In genomic region chr10:22252286-22252800, GRCh38 we compare ENCODE assay signal across 8 cellular contexts. TPM values are rescaled to one million over a fixed set of nuclear protein-coding genes. Genes with fewer than 3 reads are reported as not detected.
DNase-seq lines count a peak whose midpoint lies in the region; ATAC-seq and TF ChIP-seq lines count a peak whose summit lies in the region.

No MANE protein-coding gene starts in this region.

- H3K4me3 Mint-ChIP-seq in activated CD4-positive, alpha-beta T cell treated with anti-CD3 and anti-CD28 coated beads, Interleukin-2, amount 10 ng/mL, durations not matched to agents 24 days and 14 days = peak overlapping the region; percentile 91

- H3K36me3 ChIP-seq in ectodermal cell (ENCODE audit: control insufficient read depth, insufficient read depth, low read length) (no peaks in the 10 kb centered on the region), mesenchymal stem cell (ENCODE audit: control insufficient read depth in 1 of 2, insufficient read depth in 2 of 2, low read depth in 1 of 2, low read length in 2 of 2) (no peaks in the 10 kb centered on the region)

- H3K4me2 ChIP-seq in mesenchymal stem cell (ENCODE audit: low read length, poor library complexity, severe bottlenecking) = peak overlapping the region; percentile 100

- H3K4me1 ChIP-seq in ectodermal cell (ENCODE audit: control insufficient read depth, insufficient read depth, low read length) (no peaks in the 10 kb centered on the region), mesenchymal stem cell (ENCODE audit: control insufficient read depth, insufficient read depth, low read depth, low read length) (peaks cover 15% of the 10 kb centered on the region)

- H3K9me3 Mint-ChIP-seq in activated CD4-positive, alpha-beta T cell treated with anti-CD3 and anti-CD28 coated beads, Interleukin-2, amount 10 ng/mL, durations not matched to agents 24 days and 14 days = peaks cover 1% of the 10 kb centered on the region

- H3K79me1 ChIP-seq in mesenchymal stem cell (replicated peaks; ENCODE audit: low read length, poor library complexity, severe bottlenecking) = no peaks in the 10 kb centered on the region

- H3K23ac ChIP-seq in mesenchymal stem cell (ENCODE audit: low read length in 2 of 2) = no peak overlapping the region

- H2BK15ac ChIP-seq in mesenchymal stem cell (ENCODE audit: low read depth, poor library complexity, severe bottlenecking) = no peak overlapping the region

- peak overlapping the region; percentile 54 to 84 for H3K18ac ChIP-seq in mesenchymal stem cell (ENCODE audit: low read depth in 1 of 2, low read length in 2 of 2)

- H2BK120ac ChIP-seq in mesenchymal stem cell (ENCODE audit: low read depth, low read length) = peak overlapping the region; percentile 89

- H3K4ac ChIP-seq in mesenchymal stem cell (ENCODE audit: low read depth in 1 of 2, low read length in 2 of 2) = peak overlapping the region in 1 of 2 experiments; percentile 51

- intact Hi-C loops in activated CD4-positive, alpha-beta T cell treated with anti-CD3 and anti-CD28 coated beads, Interleukin-2, amount 10 ng/mL, durations not matched to agents 24 days and 14 days (cut with micrococcal nuclease) = loop anchor here (1.0 to 10.0 kb wide), 8 partner anchors 64 to 755 kb away; partner anchors contain the start of genes COMMD3, DNAJC1, MLLT10 and PIP4K2A

- H3K9ac ChIP-seq in mesenchymal stem cell (ENCODE audit: low read length) = peak overlapping the region; percentile 99

- H3K4me3 ChIP-seq in AG10803 (ENCODE audit: low read length) (peak overlapping the region; percentile 63), ectodermal cell (ENCODE audit: insufficient read depth, low read depth, low read length) (peak overlapping the region; percentile 54), mesenchymal stem cell (ENCODE audit: insufficient read depth in 1 of 2, low read depth in 1 of 2, low read length in 2 of 2) (peak overlapping the region; percentile 56 to 89)

- no peak for TF ChIP-seq CTCF in AG10803 (conservative IDR thresholded peaks at IDR 0.05; ENCODE audit: low read length)

- H3K14ac ChIP-seq in mesenchymal stem cell (ENCODE audit: low read length in 2 of 2) = no peak overlapping the region

- WGBS in ectodermal cell, 2 experiments = 0 to 1% methylated on average over 48 of the region's 48 CpGs
- under 1% methylated on average over 47 of the region's 48 CpGs for WGBS in mesenchymal stem cell

- H2AK5ac ChIP-seq in mesenchymal stem cell (ENCODE audit: low read length, severe bottlenecking) = no peak overlapping the region

- H2BK12ac ChIP-seq in mesenchymal stem cell (ENCODE audit: low read length in 2 of 2) = no peak overlapping the region

- peak; percentile 44 for DNase-seq in AG10803 (ENCODE audit: low read depth)
- no peak for DNase-seq in activated CD4-positive, alpha-beta T cell treated with anti-CD3 and anti-CD28 coated beads, Interleukin-2, amount 10 ng/mL, durations not matched to agents 24 days and 14 days
- peak; percentile 17 for DNase-seq in mesenchymal stem cell
- DNase-seq in stimulated activated CD8-positive, alpha-beta memory T cell treated with anti-CD3 and anti-CD28 coated beads, Interleukin-15, amount 100 ng/mL, for 24 hours (ENCODE audit: low read depth) = peak; percentile 38
- no peak for DNase-seq in LoVo (ENCODE audit: low spot score)

- ATAC-seq in GM19043 (IDR thresholded peaks at IDR 0.05; ENCODE audit: low read depth, unreplicated experiment) (peak; percentile 43), HG03354 (IDR thresholded peaks at IDR 0.05; ENCODE audit: poor library complexity, severe bottlenecking, unreplicated experiment) (peak; percentile 65)

- peak overlapping the region; percentile 39 for H4K91ac ChIP-seq in mesenchymal stem cell (ENCODE audit: low read length)

- peaks cover 18% of the 10 kb centered on the region for H3K27me3 Mint-ChIP-seq in activated CD4-positive, alpha-beta T cell treated with anti-CD3 and anti-CD28 coated beads, Interleukin-2, amount 10 ng/mL, durations not matched to agents 24 days and 14 days

- H3K4me1 Mint-ChIP-seq in activated CD4-positive, alpha-beta T cell treated with anti-CD3 and anti-CD28 coated beads, Interleukin-2, amount 10 ng/mL, durations not matched to agents 24 days and 14 days = peaks cover 26% of the 10 kb centered on the region

- H3K9me3 ChIP-seq in ectodermal cell (ENCODE audit: control insufficient read depth, low read length) = no peaks in the 10 kb centered on the region
- H3K9me3 ChIP-seq in mesenchymal stem cell (ENCODE audit: control insufficient read depth, low read length) = no peaks in the 10 kb centered on the region

- H3K27ac Mint-ChIP-seq in activated CD4-positive, alpha-beta T cell treated with anti-CD3 and anti-CD28 coated beads, Interleukin-2, amount 10 ng/mL, durations not matched to agents 24 days and 14 days = peak overlapping the region; percentile 98

- H3K27me3 ChIP-seq in ectodermal cell (ENCODE audit: control insufficient read depth, insufficient read depth, low read length, poor library complexity, severe bottlenecking) (peaks cover 76% of the 10 kb centered on the region), mesenchymal stem cell (ENCODE audit: control insufficient read depth in 1 of 2, insufficient read depth in 1 of 2, low read length in 2 of 2) (peaks cover 0 to 26% of the 10 kb centered on the region in 2 experiments)

- H2AFZ ChIP-seq in mesenchymal stem cell (ENCODE audit: low read depth, low read length) = peak overlapping the region; percentile 63

- H3K27ac ChIP-seq in ectodermal cell (ENCODE audit: insufficient read depth, low read depth, low read length, poor library complexity, severe bottlenecking) (no peak overlapping the region), mesenchymal stem cell (ENCODE audit: low read length, poor library complexity, severe bottlenecking) (no peak overlapping the region)

- H4K8ac ChIP-seq in mesenchymal stem cell (ENCODE audit: low read length) = peak overlapping the region; percentile 95

- H3K36me3 Mint-ChIP-seq in activated CD4-positive, alpha-beta T cell treated with anti-CD3 and anti-CD28 coated beads, Interleukin-2, amount 10 ng/mL, durations not matched to agents 24 days and 14 days (ENCODE audit: low read depth) = peaks cover 6% of the 10 kb centered on the region

- peak overlapping the region; percentile 31 for H2BK5ac ChIP-seq in mesenchymal stem cell (ENCODE audit: low read depth, low read length, poor library complexity, severe bottlenecking)

RNA-seq across cellular contexts. Expression of gene EBLN1, which starts 34.5 kb away (rescaled TPM):
- not detected in 2 replicates for total RNA-seq in activated CD4-positive, alpha-beta T cell treated with anti-CD3 and anti-CD28 coated beads, Interleukin-2, amount 10 ng/mL, durations not matched to agents 24 days and 14 days
- polyA plus RNA-seq in ectodermal cell (2013, experiment 1 of 4) = not detected
- not detected for polyA plus RNA-seq in ectodermal cell (2013, experiment 2 of 4)
- not detected for polyA plus RNA-seq in ectodermal cell (2013, experiment 3 of 4)
- polyA plus RNA-seq in ectodermal cell (2013, experiment 4 of 4) = not detected
- polyA plus RNA-seq in mesenchymal stem cell (2013, experiment 1 of 2) = not detected
- not detected for polyA plus RNA-seq in mesenchymal stem cell (2013, experiment 2 of 2)

Comparison
In these comparisons a context has a peak if more than half of its experiments do, and no peak if none do; other contexts are left out.
1. DNase-seq: peak in AG10803 (single experiment), mesenchymal stem cell (single experiment) and stimulated activated CD8-positive, alpha-beta memory T cell treated with anti-CD3 and anti-CD28 coated beads, Interleukin-15, amount 100 ng/mL, for 24 hours (single experiment); none in activated CD4-positive, alpha-beta T cell treated with anti-CD3 and anti-CD28 coated beads, Interleukin-2, amount 10 ng/mL, durations not matched to agents 24 days and 14 days (single experiment) and LoVo (single experiment).
2. Peak in every context shown above with its lines, with median percentiles within 50 percentile points of each other: H3K4me3 ChIP-seq.